ENCODE assay signal across 12 cellular contexts in the genomic region with DNA sequence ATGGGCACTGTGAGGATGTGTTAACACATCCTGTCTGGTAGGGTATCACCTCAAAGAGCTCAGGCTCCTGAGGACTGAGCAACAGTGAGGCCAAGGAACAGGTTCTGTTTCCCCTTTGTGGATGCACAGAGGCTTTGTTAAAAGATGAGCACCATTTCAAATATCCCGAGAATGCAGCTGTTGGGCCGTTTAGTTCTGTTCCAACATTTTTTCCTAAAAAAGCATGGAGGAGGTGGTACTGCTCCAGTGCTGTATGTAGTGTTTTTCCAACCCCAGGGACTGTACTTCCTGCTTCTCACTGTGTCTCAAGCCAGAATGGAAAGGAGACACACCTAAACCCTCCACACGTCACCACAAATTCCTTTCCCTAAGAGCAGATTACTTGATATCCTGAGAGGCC. TPM values are rescaled to one million over a fixed set of nuclear protein-coding genes. Genes with fewer than 3 reads are reported as not detected.
A peak's percentile ranks its signal among the peaks of the same experiment; 100 is the strongest.
DNase-seq lines count a peak whose midpoint lies in the region; ATAC-seq and TF ChIP-seq lines count a peak whose summit lies in the region.
"Had no signal": no experiment of that assay in that cellular context is flagged by ENCODE, and none has a peak within 500 bp of the region (broad histone marks: within the 10 kb centered on the region; RNA-seq: fewer than 3 reads in every experiment).

No MANE protein-coding gene starts in this region.

- no peak overlapping the region for H3K4me3 Mint-ChIP-seq in nephron
- H3K4me3 Mint-ChIP-seq in activated CD4-positive, alpha-beta T cell treated with anti-CD3 and anti-CD28 coated beads, Interleukin-2, amount 10 ng/mL, durations not matched to agents 24 days and 14 days: no peak overlapping the region
- H3K4me3 Mint-ChIP-seq: activated CD8-positive, alpha-beta memory T cell treated with anti-CD3 and anti-CD28 coated beads, Interleukin-2, amount 10 ng/mL, durations not matched to agents 7 days and 5 days; CD4-positive, alpha-beta memory T cell; neural crest cell; stimulated activated effector memory CD8-positive, alpha-beta T cell treated with anti-CD3 and anti-CD28 coated beads, Interleukin-12 subunit alpha, Interleukin-12 subunit beta, amount 100 ng/mL, for 72 hours had no signal

- DNase-seq in AG08395 (ENCODE audit: low spot score): peak; percentile 67
- peak; percentile 52 for DNase-seq in NCI-H460 (ENCODE audit: extremely low read depth, low read depth)
- no peak for DNase-seq in esophagus muscularis mucosa (ENCODE audit: extremely low spot score)
- DNase-seq in activated gamma-delta T cell (lab: John Stamatoyannopoulos, UW): no peak
- DNase-seq in activated CD4-positive, alpha-beta T cell treated with anti-CD3 and anti-CD28 coated beads, Interleukin-2, amount 10 ng/mL, durations not matched to agents 24 days and 14 days: no peak
- DNase-seq in NCI-H345 (lab: John Stamatoyannopoulos, UW): no peak
- DNase-seq: activated CD8-positive, alpha-beta memory T cell treated with anti-CD3 and anti-CD28 coated beads, Interleukin-2, amount 10 ng/mL, durations not matched to agents 7 days and 5 days; CD4-positive, alpha-beta memory T cell had no signal

- peak overlapping the region in 3 of 4 donors; percentile 34 to 68 (median 59) for H3K27ac ChIP-seq in esophagus muscularis mucosa (replicated peaks in 1 of 4)

- H3K4me1 ChIP-seq in esophagus muscularis mucosa: peaks cover 25 to 28% (median 26%) of the 10 kb centered on the region in 4 donors

- 36% methylated on average over 3 of the region's 3 CpGs for WGBS in esophagus muscularis mucosa

- no peak for TF ChIP-seq EP300 in esophagus muscularis mucosa (IDR thresholded peaks at IDR 0.05)

- H3K27ac Mint-ChIP-seq in nephron: peak overlapping the region; percentile 43 to 85 (median 85)
- no peak overlapping the region for H3K27ac Mint-ChIP-seq in activated CD4-positive, alpha-beta T cell treated with anti-CD3 and anti-CD28 coated beads, Interleukin-2, amount 10 ng/mL, durations not matched to agents 24 days and 14 days
- H3K27ac Mint-ChIP-seq: activated CD8-positive, alpha-beta memory T cell treated with anti-CD3 and anti-CD28 coated beads, Interleukin-2, amount 10 ng/mL, durations not matched to agents 7 days and 5 days; CD4-positive, alpha-beta memory T cell; stimulated activated effector memory CD8-positive, alpha-beta T cell treated with anti-CD3 and anti-CD28 coated beads, Interleukin-12 subunit alpha, Interleukin-12 subunit beta, amount 100 ng/mL, for 72 hours had no signal

- no peak overlapping the region for H3K4me3 ChIP-seq in esophagus muscularis mucosa

- H3K27me3 Mint-ChIP-seq in nephron (ENCODE audit: low read depth): no peaks in the 10 kb centered on the region
- peaks cover 55% of the 10 kb centered on the region for H3K27me3 Mint-ChIP-seq in activated CD4-positive, alpha-beta T cell treated with anti-CD3 and anti-CD28 coated beads, Interleukin-2, amount 10 ng/mL, durations not matched to agents 24 days and 14 days

- no peak for TF ChIP-seq POLR2A in esophagus muscularis mucosa (IDR thresholded peaks at IDR 0.05; ENCODE audit: low read depth)

- H3K4me1 Mint-ChIP-seq in nephron: peaks cover 23% of the 10 kb centered on the region
- H3K4me1 Mint-ChIP-seq in activated CD4-positive, alpha-beta T cell treated with anti-CD3 and anti-CD28 coated beads, Interleukin-2, amount 10 ng/mL, durations not matched to agents 24 days and 14 days: peaks cover 7% of the 10 kb centered on the region

- ATAC-seq in HG02798 (IDR thresholded peaks at IDR 0.05; ENCODE audit: poor library complexity, unreplicated experiment): no peak
- ATAC-seq: activated CD8-positive, alpha-beta memory T cell treated with anti-CD3 and anti-CD28 coated beads, Interleukin-2, amount 10 ng/mL, durations not matched to agents 7 days and 5 days; stimulated activated effector memory CD8-positive, alpha-beta T cell treated with anti-CD3 and anti-CD28 coated beads, Interleukin-12 subunit alpha, Interleukin-12 subunit beta, amount 100 ng/mL, for 72 hours had no signal

- intact Hi-C loops in esophagus muscularis mucosa (cut with DNase I): no loop called here
- intact Hi-C loops in activated CD4-positive, alpha-beta T cell treated with anti-CD3 and anti-CD28 coated beads, Interleukin-2, amount 10 ng/mL, durations not matched to agents 24 days and 14 days (cut with micrococcal nuclease): no loop called here

- H3K27me3 ChIP-seq in esophagus muscularis mucosa: no peaks in the 10 kb centered on the region

- TF ChIP-seq CTCF in esophagus muscularis mucosa (IDR thresholded peaks at IDR 0.05) (no peak), nephron (IDR thresholded peaks at IDR 0.05; ENCODE audit: unreplicated experiment in 3 of 3) (no peak)

- peaks cover 16% of the 10 kb centered on the region for H3K36me3 Mint-ChIP-seq in nephron (ENCODE audit: low read depth)
- H3K36me3 Mint-ChIP-seq in activated CD4-positive, alpha-beta T cell treated with anti-CD3 and anti-CD28 coated beads, Interleukin-2, amount 10 ng/mL, durations not matched to agents 24 days and 14 days (ENCODE audit: low read depth): peaks cover 1% of the 10 kb centered on the region
- H3K36me3 Mint-ChIP-seq: activated CD8-positive, alpha-beta memory T cell treated with anti-CD3 and anti-CD28 coated beads, Interleukin-2, amount 10 ng/mL, durations not matched to agents 7 days and 5 days; stimulated activated effector memory CD8-positive, alpha-beta T cell treated with anti-CD3 and anti-CD28 coated beads, Interleukin-12 subunit alpha, Interleukin-12 subunit beta, amount 100 ng/mL, for 72 hours had no signal

- peaks cover 0 to 8% (median 0%) of the 10 kb centered on the region in 4 donors for H3K9me3 ChIP-seq in esophagus muscularis mucosa

- H3K36me3 ChIP-seq in esophagus muscularis mucosa: no peaks in the 10 kb centered on the region

- H3K9me3 Mint-ChIP-seq in nephron: peaks cover 15% of the 10 kb centered on the region
- H3K9me3 Mint-ChIP-seq in activated CD4-positive, alpha-beta T cell treated with anti-CD3 and anti-CD28 coated beads, Interleukin-2, amount 10 ng/mL, durations not matched to agents 24 days and 14 days: peaks cover 8% of the 10 kb centered on the region

RNA-seq across cellular contexts. Expression of gene BCL10, which starts 53.8 kb away (rescaled TPM):
- total RNA-seq in NCI-H460 (2014; rRNA removed; shearing (Covaris generic)): 19.2 and 19.8 TPM in 2 replicates
- 2.9 and 6.3 TPM in 2 replicates for polyA plus RNA-seq in NCI-H460 (2014; cell fraction: nucleus; rRNA removed)
- total RNA-seq in esophagus muscularis mucosa: 10 to 100 TPM in 2 of 4 donors, 1 to 10 TPM in 2; 8.7 to 15.1 (median 10.8) TPM
- 25.5 and 27.8 TPM in 2 replicates for total RNA-seq in activated CD4-positive, alpha-beta T cell treated with anti-CD3 and anti-CD28 coated beads, Interleukin-2, amount 10 ng/mL, durations not matched to agents 24 days and 14 days

Comparison
In these comparisons a context has a peak if more than half of its experiments do, and no peak if none do; other contexts are left out.
1. DNase-seq: peak in AG08395 (single experiment) and NCI-H460 (single experiment); none in esophagus muscularis mucosa (single experiment), activated gamma-delta T cell (single experiment), activated CD4-positive, alpha-beta T cell treated with anti-CD3 and anti-CD28 coated beads, Interleukin-2, amount 10 ng/mL, durations not matched to agents 24 days and 14 days (single experiment) and NCI-H345 (single experiment).